1 cellular context compared by ENCODE assay signal in the genomic region with DNA sequence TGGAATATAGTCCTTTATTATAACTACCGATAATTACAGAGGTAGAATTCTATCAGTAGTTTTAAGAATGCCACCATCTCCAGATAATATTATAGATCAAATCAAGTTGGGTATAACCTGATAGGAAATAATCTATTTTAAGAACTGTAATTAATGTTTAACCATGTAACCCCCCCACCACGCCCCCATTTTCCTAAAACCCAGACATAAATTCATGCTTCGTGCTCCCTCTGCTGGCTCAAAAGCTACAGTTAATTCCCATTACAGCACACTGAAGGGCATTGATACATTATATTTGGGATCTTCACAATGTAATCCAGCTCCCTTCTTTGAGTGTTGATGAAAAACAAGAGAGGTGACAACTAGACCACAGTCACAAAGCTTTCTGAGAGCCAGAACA.
TF ChIP-seq lines count a peak whose summit lies in the region.

No MANE protein-coding gene starts in this region.

TF ChIP-seq in GM23338, 12 proteins besides CTCF, POLR2A, EP300 and RAD21 (continued from another document):
- TF ChIP-seq, protein P1, sequence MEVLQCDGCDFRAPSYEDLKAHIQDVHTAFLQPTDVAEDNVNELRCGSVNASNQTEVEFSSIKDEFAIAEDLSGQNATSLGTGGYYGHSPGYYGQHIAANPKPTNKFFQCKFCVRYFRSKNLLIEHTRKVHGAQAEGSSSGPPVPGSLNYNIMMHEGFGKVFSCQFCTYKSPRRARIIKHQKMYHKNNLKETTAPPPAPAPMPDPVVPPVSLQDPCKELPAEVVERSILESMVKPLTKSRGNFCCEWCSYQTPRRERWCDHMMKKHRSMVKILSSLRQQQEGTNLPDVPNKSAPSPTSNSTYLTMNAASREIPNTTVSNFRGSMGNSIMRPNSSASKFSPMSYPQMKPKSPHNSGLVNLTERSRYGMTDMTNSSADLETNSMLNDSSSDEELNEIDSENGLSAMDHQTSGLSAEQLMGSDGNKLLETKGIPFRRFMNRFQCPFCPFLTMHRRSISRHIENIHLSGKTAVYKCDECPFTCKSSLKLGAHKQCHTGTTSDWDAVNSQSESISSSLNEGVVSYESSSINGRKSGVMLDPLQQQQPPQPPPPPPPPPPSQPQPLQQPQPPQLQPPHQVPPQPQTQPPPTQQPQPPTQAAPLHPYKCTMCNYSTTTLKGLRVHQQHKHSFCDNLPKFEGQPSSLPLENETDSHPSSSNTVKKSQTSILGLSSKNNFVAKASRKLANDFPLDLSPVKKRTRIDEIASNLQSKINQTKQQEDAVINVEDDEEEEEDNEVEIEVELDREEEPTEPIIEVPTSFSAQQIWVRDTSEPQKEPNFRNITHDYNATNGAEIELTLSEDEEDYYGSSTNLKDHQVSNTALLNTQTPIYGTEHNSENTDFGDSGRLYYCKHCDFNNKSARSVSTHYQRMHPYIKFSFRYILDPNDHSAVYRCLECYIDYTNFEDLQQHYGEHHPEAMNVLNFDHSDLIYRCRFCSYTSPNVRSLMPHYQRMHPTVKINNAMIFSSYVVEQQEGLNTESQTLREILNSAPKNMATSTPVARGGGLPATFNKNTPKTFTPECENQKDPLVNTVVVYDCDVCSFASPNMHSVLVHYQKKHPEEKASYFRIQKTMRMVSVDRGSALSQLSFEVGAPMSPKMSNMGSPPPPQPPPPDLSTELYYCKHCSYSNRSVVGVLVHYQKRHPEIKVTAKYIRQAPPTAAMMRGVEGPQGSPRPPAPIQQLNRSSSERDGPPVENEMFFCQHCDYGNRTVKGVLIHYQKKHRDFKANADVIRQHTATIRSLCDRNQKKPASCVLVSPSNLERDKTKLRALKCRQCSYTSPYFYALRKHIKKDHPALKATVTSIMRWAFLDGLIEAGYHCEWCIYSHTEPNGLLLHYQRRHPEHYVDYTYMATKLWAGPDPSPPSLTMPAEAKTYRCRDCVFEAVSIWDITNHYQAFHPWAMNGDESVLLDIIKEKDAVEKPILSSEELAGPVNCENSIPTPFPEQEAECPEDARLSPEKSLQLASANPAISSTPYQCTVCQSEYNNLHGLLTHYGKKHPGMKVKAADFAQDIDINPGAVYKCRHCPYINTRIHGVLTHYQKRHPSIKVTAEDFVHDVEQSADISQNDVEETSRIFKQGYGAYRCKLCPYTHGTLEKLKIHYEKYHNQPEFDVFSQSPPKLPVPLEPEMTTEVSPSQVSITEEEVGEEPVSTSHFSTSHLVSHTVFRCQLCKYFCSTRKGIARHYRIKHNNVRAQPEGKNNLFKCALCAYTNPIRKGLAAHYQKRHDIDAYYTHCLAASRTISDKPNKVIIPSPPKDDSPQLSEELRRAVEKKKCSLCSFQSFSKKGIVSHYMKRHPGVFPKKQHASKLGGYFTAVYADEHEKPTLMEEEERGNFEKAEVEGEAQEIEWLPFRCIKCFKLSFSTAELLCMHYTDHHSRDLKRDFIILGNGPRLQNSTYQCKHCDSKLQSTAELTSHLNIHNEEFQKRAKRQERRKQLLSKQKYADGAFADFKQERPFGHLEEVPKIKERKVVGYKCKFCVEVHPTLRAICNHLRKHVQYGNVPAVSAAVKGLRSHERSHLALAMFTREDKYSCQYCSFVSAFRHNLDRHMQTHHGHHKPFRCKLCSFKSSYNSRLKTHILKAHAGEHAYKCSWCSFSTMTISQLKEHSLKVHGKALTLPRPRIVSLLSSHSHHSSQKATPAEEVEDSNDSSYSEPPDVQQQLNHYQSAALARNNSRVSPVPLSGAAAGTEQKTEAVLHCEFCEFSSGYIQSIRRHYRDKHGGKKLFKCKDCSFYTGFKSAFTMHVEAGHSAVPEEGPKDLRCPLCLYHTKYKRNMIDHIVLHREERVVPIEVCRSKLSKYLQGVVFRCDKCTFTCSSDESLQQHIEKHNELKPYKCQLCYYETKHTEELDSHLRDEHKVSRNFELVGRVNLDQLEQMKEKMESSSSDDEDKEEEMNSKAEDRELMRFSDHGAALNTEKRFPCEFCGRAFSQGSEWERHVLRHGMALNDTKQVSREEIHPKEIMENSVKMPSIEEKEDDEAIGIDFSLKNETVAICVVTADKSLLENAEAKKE (CRISPR knock-in tag; IDR thresholded peaks at IDR 0.05), result no peak
- TF ChIP-seq CREB1 (CRISPR knock-in tag; IDR thresholded peaks at IDR 0.05; ENCODE audit: low read depth) (no peak), POLR2AphosphoS5 (IDR thresholded peaks at IDR 0.05; ENCODE audit: low read depth) (no peak), ZNF331 (CRISPR knock-in tag; IDR thresholded peaks at IDR 0.05; ENCODE audit: low read depth) (no peak), EZH2 (IDR thresholded peaks at IDR 0.05; ENCODE audit: low read depth, unreplicated experiment) (no peak), ZNF114 (CRISPR knock-in tag; IDR thresholded peaks at IDR 0.05) (no peak)
- TF ChIP-seq, protein P2, sequence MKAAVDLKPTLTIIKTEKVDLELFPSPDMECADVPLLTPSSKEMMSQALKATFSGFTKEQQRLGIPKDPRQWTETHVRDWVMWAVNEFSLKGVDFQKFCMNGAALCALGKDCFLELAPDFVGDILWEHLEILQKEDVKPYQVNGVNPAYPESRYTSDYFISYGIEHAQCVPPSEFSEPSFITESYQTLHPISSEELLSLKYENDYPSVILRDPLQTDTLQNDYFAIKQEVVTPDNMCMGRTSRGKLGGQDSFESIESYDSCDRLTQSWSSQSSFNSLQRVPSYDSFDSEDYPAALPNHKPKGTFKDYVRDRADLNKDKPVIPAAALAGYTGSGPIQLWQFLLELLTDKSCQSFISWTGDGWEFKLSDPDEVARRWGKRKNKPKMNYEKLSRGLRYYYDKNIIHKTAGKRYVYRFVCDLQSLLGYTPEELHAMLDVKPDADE (IDR thresholded peaks at IDR 0.05), result no peak
